ENCODE assay signal across 8 cellular contexts in genomic region chr10:62268027-62268398, GRCh38. TPM values are rescaled to one million over a fixed set of nuclear protein-coding genes. Genes with fewer than 3 reads are reported as not detected.
DNase-seq lines count a peak whose midpoint lies in the region; ATAC-seq and TF ChIP-seq lines count a peak whose summit lies in the region.

No MANE protein-coding gene starts in this region.

- no peaks in the 10 kb centered on the region for H3K9me3 ChIP-seq in CD8-positive, alpha-beta memory T cell (ENCODE audit: low read length)
- H3K9me3 ChIP-seq in adipocyte (ENCODE audit: control insufficient read depth, low read length) (no peaks in the 10 kb centered on the region), lung (ENCODE audit: control insufficient read depth in 2 of 2, insufficient read depth in 1 of 2, low read length in 1 of 2) (no peaks in the 10 kb centered on the region), vagina (no peaks in the 10 kb centered on the region)

- no peak overlapping the region for H3K27ac Mint-ChIP-seq in CD8-positive, alpha-beta memory T cell

- WGBS in lung, 2 donors, result 1 to 4% methylated on average over 19 of the region's 19 CpGs

- H3K36me3 Mint-ChIP-seq in CD8-positive, alpha-beta memory T cell, result no peaks in the 10 kb centered on the region

- H3K27ac ChIP-seq in CD8-positive, alpha-beta memory T cell (ENCODE audit: low read depth, low read length), result no peak overlapping the region
- no peak overlapping the region for H3K27ac ChIP-seq in HL-60 (replicated peaks)
- no peak overlapping the region for H3K27ac ChIP-seq in lung (ENCODE audit: low read depth in 1 of 2, low read length in 1 of 2)
- H3K27ac ChIP-seq in vagina, result peak overlapping the region; percentile 33

- H3K27me3 Mint-ChIP-seq in CD8-positive, alpha-beta memory T cell, result peaks cover 8 to 14% of the 10 kb centered on the region in 2 donors

- no peaks in the 10 kb centered on the region for H3K36me3 ChIP-seq in CD8-positive, alpha-beta memory T cell (ENCODE audit: insufficient read depth, low read length)
- no peaks in the 10 kb centered on the region for H3K36me3 ChIP-seq in adipocyte (ENCODE audit: control insufficient read depth, insufficient read depth, low read length, severe bottlenecking)
- no peaks in the 10 kb centered on the region for H3K36me3 ChIP-seq in lung (ENCODE audit: control insufficient read depth in 2 of 2, insufficient read depth in 2 of 2, low read length in 2 of 2)
- H3K36me3 ChIP-seq in vagina, result no peaks in the 10 kb centered on the region

- peak overlapping the region; percentile 83 for H3K9ac ChIP-seq in adipocyte (ENCODE audit: low read length)

- no peak for ATAC-seq in lung (ENCODE audit: insufficient read depth, low FRiP score)
- no peak for ATAC-seq in HG02981 (IDR thresholded peaks at IDR 0.05; ENCODE audit: unreplicated experiment)

- H3K4me1 Mint-ChIP-seq in CD8-positive, alpha-beta memory T cell, result peaks cover 10 to 13% (median 12%) of the 10 kb centered on the region in 3 donors

- peak overlapping the region; percentile 81 for H3K4me3 ChIP-seq in CD8-positive, alpha-beta memory T cell (ENCODE audit: low read length)
- H3K4me3 ChIP-seq in HL-60 (replicated peaks; ENCODE audit: insufficient read depth, low read length) (peak overlapping the region; percentile 74), adipocyte (ENCODE audit: low read length) (peak overlapping the region; percentile 91), lung (peak overlapping the region; percentile 59), vagina (peak overlapping the region; percentile 54 to 71)

- POLR2A ChIA-PET in CD8-positive, alpha-beta memory T cell (lab: Charles Lee), result no interaction called here

- H3K9me3 Mint-ChIP-seq in CD8-positive, alpha-beta memory T cell, result no peaks in the 10 kb centered on the region

- peaks cover 8% of the 10 kb centered on the region for H3K4me1 ChIP-seq in CD8-positive, alpha-beta memory T cell (ENCODE audit: insufficient read depth, low read length)
- H3K4me1 ChIP-seq in adipocyte (ENCODE audit: control insufficient read depth, insufficient read depth, low read length) (peaks cover 15% of the 10 kb centered on the region), lung (ENCODE audit: control insufficient read depth in 2 of 2, insufficient read depth in 2 of 2, low read length in 2 of 2) (peaks cover 0 to 5% of the 10 kb centered on the region in 2 donors), vagina (peaks cover 8% of the 10 kb centered on the region)

- no peak for DNase-seq in CD8-positive, alpha-beta memory T cell
- no peak for DNase-seq in HL-60 (ENCODE audit: low read depth in 1 of 2, low spot score in 1 of 2)
- no peak for DNase-seq in adipocyte (ENCODE audit: low read depth)
- no peak for DNase-seq in lung (ENCODE audit: low spot score)
- no peak for DNase-seq in vagina (ENCODE audit: extremely low spot score in 2 of 2)
- no peak for DNase-seq in mesenteric fat pad (ENCODE audit: low spot score)
- DNase-seq in ureter (ENCODE audit: low spot score), result no peak

- intact Hi-C loops in vagina (cut with DNase I), result no loop called here

- peak overlapping the region; percentile 58 to 91 (median 83) for H3K4me3 Mint-ChIP-seq in CD8-positive, alpha-beta memory T cell

- peaks cover 5% of the 10 kb centered on the region for H3K27me3 ChIP-seq in CD8-positive, alpha-beta memory T cell (ENCODE audit: insufficient read depth, low read length, poor library complexity, severe bottlenecking)
- H3K27me3 ChIP-seq in HL-60 (ENCODE audit: insufficient read depth, poor library complexity, severe bottlenecking), result peaks cover 47% of the 10 kb centered on the region
- H3K27me3 ChIP-seq in adipocyte (replicated peaks; ENCODE audit: control insufficient read depth, insufficient read depth, low read length), result peaks cover 7% of the 10 kb centered on the region
- no peaks in the 10 kb centered on the region for H3K27me3 ChIP-seq in lung (ENCODE audit: control insufficient read depth, insufficient read depth)
- no peaks in the 10 kb centered on the region for H3K27me3 ChIP-seq in vagina

- TF ChIP-seq CTCF in HL-60 (IDR thresholded peaks at IDR 0.05; ENCODE audit: insufficient read depth, low read length), result no peak
- TF ChIP-seq CTCF in lung (IDR thresholded peaks at IDR 0.05; ENCODE audit: control extremely low read depth, extremely low read depth), result no peak
- TF ChIP-seq CTCF in vagina (IDR thresholded peaks at IDR 0.05), result no peak

- no peak for TF ChIP-seq POLR2A in vagina (IDR thresholded peaks at IDR 0.05)

- CTCF ChIA-PET in CD8-positive, alpha-beta memory T cell (lab: Charles Lee), result interaction anchor here (1.6 kb wide), 1 partner anchor 169 kb away, joined by 4 read pairs; no protein-coding TSS in a partner anchor

RNA-seq across cellular contexts. Expression of gene RTKN2, which starts 0.6 kb away (rescaled TPM):
- 1 to 10 TPM; 1.6 to 1.7 TPM for total RNA-seq in CD8-positive, alpha-beta memory T cell
- polyA plus RNA-seq in CD8-positive, alpha-beta memory T cell, result 1.9 TPM
- total RNA-seq in lung (10 to 100 TPM in 1 of 2 donors, 1 to 10 TPM in 1; 7.1 to 34.7 TPM), vagina (2.5 TPM), mesenteric fat pad (0.06 TPM), ureter (0.78 TPM)
- polyA plus RNA-seq in lung, result 10 to 100 TPM in 1 of 2 donors, 1 to 10 TPM in 1; 3.7 to 26.6 TPM
